2 cellular contexts compared by ENCODE assay signal in the genomic region with DNA sequence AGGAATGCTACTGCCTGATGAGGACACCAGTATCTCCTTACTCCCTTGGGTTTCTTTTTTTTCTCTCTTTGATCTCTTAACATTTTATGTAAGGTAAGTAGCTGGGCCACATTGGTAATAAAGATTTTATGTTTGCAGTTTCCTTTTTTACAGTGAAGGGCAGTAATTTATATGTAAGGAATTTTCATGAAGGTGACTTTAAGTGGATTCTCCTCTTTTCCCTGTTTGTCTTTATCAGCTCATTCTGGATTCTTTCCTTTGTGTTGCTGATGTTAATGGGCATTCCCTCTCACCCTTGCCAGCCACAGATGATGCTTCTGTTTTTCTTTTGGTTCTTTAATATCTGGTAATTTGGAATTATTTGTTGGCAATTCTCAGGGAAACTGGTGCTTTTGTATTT.
TF ChIP-seq lines count a peak whose summit lies in the region.

No MANE protein-coding gene starts in this region.

TF ChIP-seq in GM23338, 12 proteins besides CTCF, POLR2A, EP300 and RAD21 (continued from another document):
- TF ChIP-seq, protein P1, sequence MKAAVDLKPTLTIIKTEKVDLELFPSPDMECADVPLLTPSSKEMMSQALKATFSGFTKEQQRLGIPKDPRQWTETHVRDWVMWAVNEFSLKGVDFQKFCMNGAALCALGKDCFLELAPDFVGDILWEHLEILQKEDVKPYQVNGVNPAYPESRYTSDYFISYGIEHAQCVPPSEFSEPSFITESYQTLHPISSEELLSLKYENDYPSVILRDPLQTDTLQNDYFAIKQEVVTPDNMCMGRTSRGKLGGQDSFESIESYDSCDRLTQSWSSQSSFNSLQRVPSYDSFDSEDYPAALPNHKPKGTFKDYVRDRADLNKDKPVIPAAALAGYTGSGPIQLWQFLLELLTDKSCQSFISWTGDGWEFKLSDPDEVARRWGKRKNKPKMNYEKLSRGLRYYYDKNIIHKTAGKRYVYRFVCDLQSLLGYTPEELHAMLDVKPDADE (IDR thresholded peaks at IDR 0.05): no peak
- TF ChIP-seq ZNF331 (CRISPR knock-in tag; IDR thresholded peaks at IDR 0.05; ENCODE audit: low read depth) (no peak), CREB1 (CRISPR knock-in tag; IDR thresholded peaks at IDR 0.05; ENCODE audit: low read depth) (no peak), ZNF114 (CRISPR knock-in tag; IDR thresholded peaks at IDR 0.05) (no peak), STAT1 (IDR thresholded peaks at IDR 0.05; ENCODE audit: unreplicated experiment) (no peak), POLR2AphosphoS5 (IDR thresholded peaks at IDR 0.05; ENCODE audit: low read depth) (no peak)
- TF ChIP-seq, protein P2, sequence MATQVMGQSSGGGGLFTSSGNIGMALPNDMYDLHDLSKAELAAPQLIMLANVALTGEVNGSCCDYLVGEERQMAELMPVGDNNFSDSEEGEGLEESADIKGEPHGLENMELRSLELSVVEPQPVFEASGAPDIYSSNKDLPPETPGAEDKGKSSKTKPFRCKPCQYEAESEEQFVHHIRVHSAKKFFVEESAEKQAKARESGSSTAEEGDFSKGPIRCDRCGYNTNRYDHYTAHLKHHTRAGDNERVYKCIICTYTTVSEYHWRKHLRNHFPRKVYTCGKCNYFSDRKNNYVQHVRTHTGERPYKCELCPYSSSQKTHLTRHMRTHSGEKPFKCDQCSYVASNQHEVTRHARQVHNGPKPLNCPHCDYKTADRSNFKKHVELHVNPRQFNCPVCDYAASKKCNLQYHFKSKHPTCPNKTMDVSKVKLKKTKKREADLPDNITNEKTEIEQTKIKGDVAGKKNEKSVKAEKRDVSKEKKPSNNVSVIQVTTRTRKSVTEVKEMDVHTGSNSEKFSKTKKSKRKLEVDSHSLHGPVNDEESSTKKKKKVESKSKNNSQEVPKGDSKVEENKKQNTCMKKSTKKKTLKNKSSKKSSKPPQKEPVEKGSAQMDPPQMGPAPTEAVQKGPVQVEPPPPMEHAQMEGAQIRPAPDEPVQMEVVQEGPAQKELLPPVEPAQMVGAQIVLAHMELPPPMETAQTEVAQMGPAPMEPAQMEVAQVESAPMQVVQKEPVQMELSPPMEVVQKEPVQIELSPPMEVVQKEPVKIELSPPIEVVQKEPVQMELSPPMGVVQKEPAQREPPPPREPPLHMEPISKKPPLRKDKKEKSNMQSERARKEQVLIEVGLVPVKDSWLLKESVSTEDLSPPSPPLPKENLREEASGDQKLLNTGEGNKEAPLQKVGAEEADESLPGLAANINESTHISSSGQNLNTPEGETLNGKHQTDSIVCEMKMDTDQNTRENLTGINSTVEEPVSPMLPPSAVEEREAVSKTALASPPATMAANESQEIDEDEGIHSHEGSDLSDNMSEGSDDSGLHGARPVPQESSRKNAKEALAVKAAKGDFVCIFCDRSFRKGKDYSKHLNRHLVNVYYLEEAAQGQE (IDR thresholded peaks at IDR 0.05; ENCODE audit: unreplicated experiment): no peak

TF ChIP-seq in WTC11, 78 proteins besides CTCF, POLR2A, EP300 and RAD21 (continued from another document):
- TF ChIP-seq, protein P3, sequence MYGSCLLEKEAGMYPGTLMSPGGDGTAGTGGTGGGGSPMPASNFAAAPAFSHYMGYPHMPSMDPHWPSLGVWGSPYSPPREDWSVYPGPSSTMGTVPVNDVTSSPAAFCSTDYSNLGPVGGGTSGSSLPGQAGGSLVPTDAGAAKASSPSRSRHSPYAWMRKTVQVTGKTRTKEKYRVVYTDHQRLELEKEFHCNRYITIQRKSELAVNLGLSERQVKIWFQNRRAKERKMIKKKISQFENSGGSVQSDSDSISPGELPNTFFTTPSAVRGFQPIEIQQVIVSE (CRISPR knock-in tag; IDR thresholded peaks at IDR 0.05; ENCODE audit: borderline replicate concordance): no peak
- TF ChIP-seq USF2 (CRISPR knock-in tag; IDR thresholded peaks at IDR 0.05): no peak
- no peak for TF ChIP-seq JAZF1 (CRISPR knock-in tag; IDR thresholded peaks at IDR 0.05)
- no peak for TF ChIP-seq ETV6 (CRISPR knock-in tag; IDR thresholded peaks at IDR 0.05)
- no peak for TF ChIP-seq ZBTB21 (CRISPR knock-in tag; IDR thresholded peaks at IDR 0.05; ENCODE audit: borderline replicate concordance)
- no peak for TF ChIP-seq HMGXB4 (CRISPR knock-in tag; IDR thresholded peaks at IDR 0.05)
